25 cellular contexts compared by ENCODE assay signal in genomic region chr19:38743394-38744297, GRCh38. TPM values are rescaled to one million over a fixed set of nuclear protein-coding genes. Genes with fewer than 3 reads are reported as not detected.
A peak's percentile ranks its signal among the peaks of the same experiment; 100 is the strongest.
DNase-seq lines count a peak whose midpoint lies in the region; ATAC-seq, FAIRE-seq and TF ChIP-seq lines count a peak whose summit lies in the region.
"Had no signal": no experiment of that assay in that cellular context is flagged by ENCODE, and none has a peak within 500 bp of the region (broad histone marks: within the 10 kb centered on the region; RNA-seq: fewer than 3 reads in every experiment).

No MANE protein-coding gene starts in this region.

- H3K56ac ChIP-seq in H1 (replicated peaks; ENCODE audit: insufficient read length, low read depth, low read length): no peak overlapping the region

- H4K8ac ChIP-seq in H1 (ENCODE audit: extremely low read depth, insufficient read depth, low read length) (peak overlapping the region; percentile 65; the same call in 1 of the 2 replicates), neuronal stem cell (ENCODE audit: low read depth, low read length) (no peak overlapping the region)

- no peak overlapping the region for H3K9ac ChIP-seq in H1 (replicated peaks in 1 of 4; ENCODE audit: extremely low read depth in 1 of 4, low read depth in 3 of 4, low read length in 3 of 4)
- H3K9ac ChIP-seq in neuronal stem cell (ENCODE audit: low read depth, low read length, poor library complexity): no peak overlapping the region

- no peak for TF ChIP-seq RAD21 in H1 (IDR thresholded peaks at IDR 0.05 in 1 of 2, conservative IDR thresholded peaks at IDR 0.05 in 1 of 2; ENCODE audit: low read depth in 2 of 2, low read length in 2 of 2)

- no peak overlapping the region for H2BK12ac ChIP-seq in H1 (ENCODE audit: low read depth, low read length)
- no peak overlapping the region for H2BK12ac ChIP-seq in neuronal stem cell (ENCODE audit: low read length)

- peaks cover 0 to 4% (median 0%) of the 10 kb centered on the region in 4 experiments; a peak in 1 of 7 replicates for H3K27me3 ChIP-seq in H1 (replicated peaks in 1 of 4; ENCODE audit: control insufficient read depth in 3 of 4, extremely low read depth in 1 of 4, insufficient read depth in 3 of 4, low read length in 3 of 4)
- peaks cover 0 to under 1% (median 0%) of the 10 kb centered on the region in 3 experiments for H3K27me3 ChIP-seq in neuronal stem cell (ENCODE audit: control insufficient read depth in 3 of 3, insufficient read depth in 3 of 3, low read depth in 1 of 3, low read length in 3 of 3)
- H3K27me3 ChIP-seq: heart right ventricle had no signal

- no peak overlapping the region for H2BK15ac ChIP-seq in H1 (ENCODE audit: low read length)
- peak overlapping the region; percentile 2 for H2BK15ac ChIP-seq in neuronal stem cell (ENCODE audit: low read length)

- H2AFZ ChIP-seq in H1 (ENCODE audit: low read length) (no peak overlapping the region), neuronal stem cell (ENCODE audit: low read length) (no peak overlapping the region)

- H3K4ac ChIP-seq in H1 (replicated peaks; ENCODE audit: insufficient read length, low read depth, low read length) (no peak overlapping the region), neuronal stem cell (ENCODE audit: low read length) (no peak overlapping the region)

- H3K23ac ChIP-seq in H1 (ENCODE audit: insufficient read length): no peak overlapping the region
- no peak overlapping the region for H3K23ac ChIP-seq in neuronal stem cell (ENCODE audit: low read depth, low read length, poor library complexity)

- DNase-seq in ELF-1 (ENCODE audit: low read depth, low spot score) (peak; percentile 4), H1 (ENCODE audit: low read depth in 1 of 2, low spot score in 2 of 2) (no peak), neuronal stem cell (ENCODE audit: low spot score) (no peak), UCSD-AML1 (lab: John Stamatoyannopoulos, UW; ENCODE audit: unreplicated experiment) (no peak)
- DNase-seq: activated CD4-positive, alpha-beta T cell treated with anti-CD3 and anti-CD28 coated beads, Interleukin-2, amount 50 U/mL, for 48 hours; activated CD4-positive, CD25-positive, alpha-beta regulatory T cell; activated CD8-positive, alpha-beta memory T cell treated with anti-CD3 and anti-CD28 coated beads, Interleukin-2, amount 50 U/mL, for 48 hours; activated naive CD8-positive, alpha-beta T cell treated with anti-CD3 and anti-CD28 coated beads for 36 hours; CD4-positive, alpha-beta T cell; erythroblast; heart right ventricle; KBM-7; NCI-H1694 treated with DMSO at 0.1 percent for 48 hours; NCI-H69; stimulated activated CD4-positive, alpha-beta T cell treated with anti-CD3 and anti-CD28 coated beads, Interleukin-4, amount 100 ng/mL, for 24 hours; stimulated activated naive CD8-positive, alpha-beta T cell treated with anti-CD3 and anti-CD28 coated beads, Interleukin-15, Interleukin-2, amounts not matched to agents 100 U/mL and 50 U/mL, for 24 hours; T-helper 9 cell had no signal

- H3K9me3 ChIP-seq in H1 (ENCODE audit: insufficient read depth in 2 of 2, low read depth in 1 of 2, low read length in 1 of 2): no peaks in the 10 kb centered on the region
- no peaks in the 10 kb centered on the region for H3K9me3 ChIP-seq in neuronal stem cell (replicated peaks in 1 of 2; ENCODE audit: control insufficient read depth in 2 of 2, insufficient read depth in 1 of 2, low read depth in 1 of 2, low read length in 2 of 2)
- H3K9me3 ChIP-seq: heart right ventricle had no signal

- H2BK120ac ChIP-seq in H1 (replicated peaks; ENCODE audit: low read depth, low read length): no peak overlapping the region
- no peak overlapping the region for H2BK120ac ChIP-seq in neuronal stem cell (ENCODE audit: low read depth, low read length)

- WGBS in H1 (ENCODE audit: extremely low coverage in 1 of 2, insufficient coverage in 1 of 2, insufficient read length in 1 of 2, insufficient replicate concordance in 2 of 2, low coverage in 1 of 2, low lambda C conversion rate in 2 of 2, missing lambda C conversion rate in 1 of 2), 2 experiments: 88% methylated on average over 14 of the region's 20 CpGs; no CpG with 5 or more reads in 1 of the 2 experiments
- WGBS in neuronal stem cell (ENCODE audit: extremely low coverage in 2 of 2, insufficient read length in 2 of 2, insufficient replicate concordance in 1 of 2), 2 donors: no CpG with 5 or more reads among the region's 20 CpGs

- H3K79me2 ChIP-seq in H1 (ENCODE audit: control insufficient read depth in 1 of 2, insufficient read depth in 2 of 2, low read length in 2 of 2): no peaks in the 10 kb centered on the region

- H3K14ac ChIP-seq in H1 (ENCODE audit: insufficient read length) (no peak overlapping the region), neuronal stem cell (ENCODE audit: low read length) (no peak overlapping the region)

- H3K4me3 ChIP-seq in H1 (ENCODE audit: extremely low read depth in 1 of 4, insufficient read depth in 2 of 4, low read depth in 3 of 4, low read length in 4 of 4): no peak overlapping the region
- H3K4me3 ChIP-seq in neuronal stem cell (ENCODE audit: low read length in 2 of 2): no peak overlapping the region
- H3K4me3 ChIP-seq: heart right ventricle, lung had no signal

- no peak for TF ChIP-seq CTCF in H1 (IDR thresholded peaks at IDR 0.05; ENCODE audit: control extremely low read depth in 1 of 3, insufficient read depth in 1 of 3, low read depth in 1 of 3, low read length in 3 of 3)

- CTCF ChIA-PET in H1 (lab: Charles Lee; ENCODE audit: partially characterized antibody): interaction anchor here (0.8 to 1.6 kb wide), 3 partner anchors 13 to 126 kb away, joined by 3 to 4 read pairs (median 3); no protein-coding TSS in a partner anchor

- no peak overlapping the region for H2BK5ac ChIP-seq in H1 (ENCODE audit: low read depth, low read length)
- no peak overlapping the region for H2BK5ac ChIP-seq in neuronal stem cell (ENCODE audit: low read length)

- FAIRE-seq in H1 (lab: Jason Lieb, UNC): no peak
- FAIRE-seq: astrocyte, G401.6, islet of Langerhans had no signal

- H4K5ac ChIP-seq in H1 (ENCODE audit: insufficient read length, low read depth, low read length): no peak overlapping the region

- no peak overlapping the region for H3K4me2 ChIP-seq in H1 (ENCODE audit: insufficient read depth in 1 of 2, low read depth in 2 of 2, low read length in 2 of 2)
- H3K4me2 ChIP-seq in neuronal stem cell (ENCODE audit: insufficient read depth, low read length, poor library complexity, severe bottlenecking): no peak overlapping the region

- TF ChIP-seq POLR2A in H1 (IDR thresholded peaks at IDR 0.05; ENCODE audit: control extremely low read depth in 1 of 2, low read depth in 2 of 2, low read length in 2 of 2): no peak
- TF ChIP-seq POLR2A in GM18505 (IDR thresholded peaks at IDR 0.05; ENCODE audit: borderline replicate concordance, extremely low read depth, insufficient read depth, insufficient read length): no peak

- H3K36me3 ChIP-seq in H1 (ENCODE audit: control insufficient read depth in 2 of 4, insufficient read depth in 4 of 4, low read length in 3 of 4): no peaks in the 10 kb centered on the region
- no peaks in the 10 kb centered on the region for H3K36me3 ChIP-seq in neuronal stem cell (replicated peaks in 1 of 2; ENCODE audit: control insufficient read depth in 2 of 2, insufficient read depth in 2 of 2, low read length in 2 of 2)
- H3K36me3 ChIP-seq: heart right ventricle had no signal

- TF ChIP-seq EP300 in H1 (IDR thresholded peaks at IDR 0.05; ENCODE audit: borderline replicate concordance in 1 of 2, low read depth in 2 of 2, low read length in 2 of 2): no peak

- H3K4me1 ChIP-seq in H1 (replicated peaks in 1 of 4; ENCODE audit: control insufficient read depth in 3 of 4, insufficient read depth in 4 of 4, low read length in 3 of 4): no peaks in the 10 kb centered on the region; a peak in 1 of 7 replicates
- H3K4me1 ChIP-seq in neuronal stem cell (ENCODE audit: control insufficient read depth in 2 of 2, insufficient read depth in 1 of 2, low read depth in 1 of 2, low read length in 2 of 2): peaks cover 0 to 3% of the 10 kb centered on the region in 2 donors
- H3K4me1 ChIP-seq: heart right ventricle had no signal

- H3K23me2 ChIP-seq in H1 (ENCODE audit: low read depth, low read length): no peaks in the 10 kb centered on the region

- no peaks in the 10 kb centered on the region for H3K79me1 ChIP-seq in H1 (ENCODE audit: low read depth, low read length)
- no peaks in the 10 kb centered on the region for H3K79me1 ChIP-seq in neuronal stem cell (ENCODE audit: low read depth, low read length)

- H2BK20ac ChIP-seq in H1 (ENCODE audit: low read length): no peak overlapping the region

- H3K18ac ChIP-seq in H1 (ENCODE audit: extremely low read depth, low read length): no peak overlapping the region
- peak overlapping the region; percentile 2 for H3K18ac ChIP-seq in neuronal stem cell (ENCODE audit: low read length)

- H4K91ac ChIP-seq in H1 (replicated peaks; ENCODE audit: insufficient read length, low read length): peak overlapping the region; percentile 40
- no peak overlapping the region for H4K91ac ChIP-seq in neuronal stem cell (ENCODE audit: low read depth, low read length, poor library complexity)

- no peak for ATAC-seq in HG02840 (IDR thresholded peaks at IDR 0.05; ENCODE audit: low FRiP score, unreplicated experiment)
- no peak for ATAC-seq in GM18505 (IDR thresholded peaks at IDR 0.05; ENCODE audit: unreplicated experiment)
- ATAC-seq: heart right ventricle; stimulated activated naive CD8-positive, alpha-beta T cell treated with anti-CD3 and anti-CD28 coated beads, Interleukin-15, Interleukin-2, amounts not matched to agents 100 U/mL and 50 U/mL, for 24 hours had no signal

- POLR2A ChIA-PET in H1 (lab: Charles Lee; ENCODE audit: partially characterized antibody): interaction anchor here (0.6 to 1.5 kb wide), 6 partner anchors 61 to 223 kb away, joined by 3 to 4 read pairs (median 3); no protein-coding TSS in a partner anchor

- no peak overlapping the region for H3K27ac ChIP-seq in H1 (ENCODE audit: low read depth, low read length)
- no peak overlapping the region for H3K27ac ChIP-seq in neuronal stem cell (replicated peaks; ENCODE audit: low read length)
- H3K27ac ChIP-seq: heart right ventricle had no signal

- H2AK5ac ChIP-seq in H1 (ENCODE audit: low read depth, low read length): no peak overlapping the region
- peak overlapping the region; percentile 76 for H2AK5ac ChIP-seq in neuronal stem cell (ENCODE audit: low read depth, low read length)

- no peaks in the 10 kb centered on the region for H4K20me1 ChIP-seq in H1 (replicated peaks in 1 of 2; ENCODE audit: control insufficient read depth in 1 of 2, insufficient read depth in 2 of 2, low read length in 2 of 2)

RNA-seq across cellular contexts. Expression of gene CAPN12, which starts 0.6 kb away (rescaled TPM):
- 7.9 and 8.8 TPM in 2 replicates for total RNA-seq in H1 (2021; fragmentation: NEBNext Ultra II Directional; extraction: Animal tissue kit (Norgen Biotek cat#: 25700))
- polyA plus RNA-seq in H1 (2011; rRNA removed): 20.0 and 25.9 TPM in 2 replicates
- 16.5 TPM for polyA plus RNA-seq in H1 (2011; cell fraction: cytosol; rRNA removed)
- 58.9 TPM for polyA plus RNA-seq in H1 (2011; cell fraction: nucleus; rRNA removed)
- polyA plus RNA-seq in H1 (2012, experiment 1 of 2): 4.8 to 13.3 TPM (median 8.3 TPM) in 4 replicates
- polyA plus RNA-seq in H1 (2012, experiment 2 of 2): 4.3 TPM
- 13.2 TPM for polyA plus RNA-seq in H1 (2013, experiment 1 of 2)
- 11.1 TPM for polyA plus RNA-seq in H1 (2013, experiment 2 of 2)
- polyA minus RNA-seq in H1 (2011; rRNA and poly(A)+ RNA removed): 3.7 and 5.0 TPM in 2 replicates
- 6.4 TPM for polyA minus RNA-seq in H1 (2011; cell fraction: cytosol; rRNA and poly(A)+ RNA removed)
- 10.9 TPM for polyA minus RNA-seq in H1 (2011; cell fraction: nucleus; rRNA and poly(A)+ RNA removed)
- 5.6 TPM for polyA plus RNA-seq in neuronal stem cell (2013, experiment 1 of 2)
- polyA plus RNA-seq in neuronal stem cell (2013, experiment 2 of 2): 5.2 TPM

RNA-seq across cellular contexts. Expression of gene LGALS7, which starts 29.7 kb away (rescaled TPM):
- total RNA-seq in H1 (2021; fragmentation: NEBNext Ultra II Directional; extraction: Animal tissue kit (Norgen Biotek cat#: 25700)): not detected in 2 replicates
- polyA plus RNA-seq in H1 (2011; rRNA removed): 0.32 and 1.2 TPM in 2 replicates
- polyA plus RNA-seq in H1 (2011; cell fraction: cytosol; rRNA removed): 0.19 TPM
- polyA plus RNA-seq in H1 (2011; cell fraction: nucleus; rRNA removed): 0.44 TPM
- not detected in 4 replicates for polyA plus RNA-seq in H1 (2012, experiment 1 of 2)
- not detected for polyA plus RNA-seq in H1 (2012, experiment 2 of 2)
- 0.12 TPM for polyA plus RNA-seq in H1 (2013, experiment 1 of 2)
- not detected for polyA plus RNA-seq in H1 (2013, experiment 2 of 2)
- not detected in 2 replicates for polyA minus RNA-seq in H1 (2011; rRNA and poly(A)+ RNA removed)
- polyA minus RNA-seq in H1 (2011; cell fraction: cytosol; rRNA and poly(A)+ RNA removed): not detected
- not detected for polyA minus RNA-seq in H1 (2011; cell fraction: nucleus; rRNA and poly(A)+ RNA removed)
- 0.18 TPM for polyA plus RNA-seq in neuronal stem cell (2013, experiment 1 of 2)
- polyA plus RNA-seq in neuronal stem cell (2013, experiment 2 of 2): not detected
- total RNA-seq: activated naive CD8-positive, alpha-beta T cell treated with anti-CD3 and anti-CD28 coated beads for 36 hours; activated T-helper 2 cell treated with anti-CD3 and anti-CD28 coated beads, Interferon-gamma antibody, Interleukin-2, Interleukin-4, amounts not matched to agents 10 μg/mL and 5 μg/mL and 100 μg/mL, durations not matched to agents 14 hours and 24 hours and 36 hours; astrocyte; CD4-positive, alpha-beta T cell; heart right ventricle; pulmonary artery endothelial cell had no signal
- polyA plus RNA-seq: heart right ventricle had no signal

RNA-seq across cellular contexts. Expression of gene LGALS7B, which starts 45.4 kb away (rescaled TPM):
- total RNA-seq in H1 (2021; fragmentation: NEBNext Ultra II Directional; extraction: Animal tissue kit (Norgen Biotek cat#: 25700)): not detected in 2 replicates
- polyA plus RNA-seq in H1 (2011; rRNA removed): 3.6 and 6.2 TPM in 2 replicates
- polyA plus RNA-seq in H1 (2011; cell fraction: cytosol; rRNA removed): 4.2 TPM
- polyA plus RNA-seq in H1 (2011; cell fraction: nucleus; rRNA removed): 1.9 TPM
- 1.1 to 2.9 TPM (median 1.6 TPM) in 4 replicates for polyA plus RNA-seq in H1 (2012, experiment 1 of 2)
- not detected for polyA plus RNA-seq in H1 (2012, experiment 2 of 2)
- polyA plus RNA-seq in H1 (2013, experiment 1 of 2): 0.85 TPM
- 0.57 TPM for polyA plus RNA-seq in H1 (2013, experiment 2 of 2)
- polyA minus RNA-seq in H1 (2011; rRNA and poly(A)+ RNA removed): not detected in 2 replicates
- not detected for polyA minus RNA-seq in H1 (2011; cell fraction: cytosol; rRNA and poly(A)+ RNA removed)
- polyA minus RNA-seq in H1 (2011; cell fraction: nucleus; rRNA and poly(A)+ RNA removed): not detected
- not detected for polyA plus RNA-seq in neuronal stem cell (2013, experiment 1 of 2)
- polyA plus RNA-seq in neuronal stem cell (2013, experiment 2 of 2): not detected
- total RNA-seq: activated naive CD8-positive, alpha-beta T cell treated with anti-CD3 and anti-CD28 coated beads for 36 hours; activated T-helper 2 cell treated with anti-CD3 and anti-CD28 coated beads, Interferon-gamma antibody, Interleukin-2, Interleukin-4, amounts not matched to agents 10 μg/mL and 5 μg/mL and 100 μg/mL, durations not matched to agents 14 hours and 24 hours and 36 hours; astrocyte; CD4-positive, alpha-beta T cell; pulmonary artery endothelial cell had no signal
